ENCODE assay signal across 1 cellular context in the genomic region with DNA sequence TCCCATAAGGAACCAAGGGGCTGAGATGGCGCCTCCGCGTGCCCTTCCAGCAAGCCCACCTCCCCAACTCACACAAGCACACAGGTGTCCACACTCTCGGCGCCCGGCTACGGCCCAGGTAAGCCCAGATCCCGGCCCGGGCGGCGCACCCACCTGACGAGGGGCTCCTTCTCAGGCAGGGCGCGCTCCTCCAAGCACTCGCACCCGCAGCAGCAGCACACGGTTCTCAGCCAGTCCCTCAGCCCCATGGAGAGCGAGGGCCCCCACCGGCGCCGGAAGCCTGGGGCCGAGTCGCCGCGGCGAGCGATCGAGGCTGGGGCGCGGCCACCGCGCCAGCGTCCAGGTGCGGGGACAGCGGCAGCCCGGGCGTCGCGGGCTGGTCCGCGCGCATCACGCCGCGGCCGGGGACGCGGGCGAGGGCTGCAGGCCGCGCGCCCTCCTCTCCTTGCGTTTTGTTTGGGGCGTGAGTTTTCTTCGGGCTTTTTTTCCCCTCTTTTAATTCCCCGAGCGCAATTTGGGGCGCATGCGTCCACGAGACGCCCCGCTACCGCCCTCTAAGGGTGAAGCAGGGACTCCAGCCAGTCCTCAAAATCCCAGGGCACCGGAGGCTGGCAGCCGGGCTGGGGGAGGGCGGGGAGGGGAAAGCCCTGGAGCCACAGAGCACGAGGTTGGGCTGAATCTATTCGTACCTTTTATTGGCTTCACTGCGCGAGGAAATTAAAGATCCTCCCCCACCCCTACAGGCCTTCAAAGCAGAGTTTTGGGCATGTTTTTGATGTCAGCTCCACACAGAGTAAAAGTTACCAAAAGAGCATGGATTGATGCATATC.
TF ChIP-seq lines count a peak whose summit lies in the region.

A gene with protein sequence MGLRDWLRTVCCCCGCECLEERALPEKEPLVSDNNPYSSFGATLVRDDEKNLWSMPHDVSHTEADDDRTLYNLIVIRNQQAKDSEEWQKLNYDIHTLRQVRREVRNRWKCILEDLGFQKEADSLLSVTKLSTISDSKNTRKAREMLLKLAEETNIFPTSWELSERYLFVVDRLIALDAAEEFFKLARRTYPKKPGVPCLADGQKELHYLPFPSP (minus strand): TSS at position 472 of the 830 bp plus-strand sequence. CDS start 224 bp downstream, at position 248.

TF ChIP-seq in HepG2, 621 proteins besides CTCF, POLR2A, EP300 and RAD21 (continued from another document and continues in another):
- TF ChIP-seq, protein P1, sequence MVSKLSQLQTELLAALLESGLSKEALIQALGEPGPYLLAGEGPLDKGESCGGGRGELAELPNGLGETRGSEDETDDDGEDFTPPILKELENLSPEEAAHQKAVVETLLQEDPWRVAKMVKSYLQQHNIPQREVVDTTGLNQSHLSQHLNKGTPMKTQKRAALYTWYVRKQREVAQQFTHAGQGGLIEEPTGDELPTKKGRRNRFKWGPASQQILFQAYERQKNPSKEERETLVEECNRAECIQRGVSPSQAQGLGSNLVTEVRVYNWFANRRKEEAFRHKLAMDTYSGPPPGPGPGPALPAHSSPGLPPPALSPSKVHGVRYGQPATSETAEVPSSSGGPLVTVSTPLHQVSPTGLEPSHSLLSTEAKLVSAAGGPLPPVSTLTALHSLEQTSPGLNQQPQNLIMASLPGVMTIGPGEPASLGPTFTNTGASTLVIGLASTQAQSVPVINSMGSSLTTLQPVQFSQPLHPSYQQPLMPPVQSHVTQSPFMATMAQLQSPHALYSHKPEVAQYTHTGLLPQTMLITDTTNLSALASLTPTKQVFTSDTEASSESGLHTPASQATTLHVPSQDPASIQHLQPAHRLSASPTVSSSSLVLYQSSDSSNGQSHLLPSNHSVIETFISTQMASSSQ (IDR thresholded peaks at IDR 0.05; ENCODE audit: low read depth) = no peak
- TF ChIP-seq, protein P1 (CRISPR knock-in tag; IDR thresholded peaks at IDR 0.05; ENCODE audit: borderline replicate concordance) = peak; percentile 52; the same call in 1 of the 2 replicates
- TF ChIP-seq ZNF296 (CRISPR knock-in tag; conservative IDR thresholded peaks at IDR 0.05) (0 out of 2 replicates have a peak, but pooled peaks have one; percentile 23), MEIS2 (CRISPR knock-in tag; IDR thresholded peaks at IDR 0.05) (no peak; the same call in 1 of the 2 replicates), MYNN (CRISPR knock-in tag; IDR thresholded peaks at IDR 0.05; ENCODE audit: low read depth) (no peak), KLF9 (CRISPR knock-in tag; IDR thresholded peaks at IDR 0.05; ENCODE audit: low read depth) (no peak), CBX1 (IDR thresholded peaks at IDR 0.05; ENCODE audit: low read depth) (no peak), MTA1 (CRISPR knock-in tag; IDR thresholded peaks at IDR 0.05; ENCODE audit: borderline replicate concordance) (peak; percentile 70), SRSF4 (IDR thresholded peaks at IDR 0.05; ENCODE audit: low read depth, low read length, poor library complexity, severe bottlenecking) (no peak), ZNF766 (CRISPR knock-in tag; IDR thresholded peaks at IDR 0.05; ENCODE audit: borderline replicate concordance) (no peak), ZNF24 (IDR thresholded peaks at IDR 0.05) (no peak), ZFY (CRISPR knock-in tag; IDR thresholded peaks at IDR 0.05) (peak; percentile 78), PAWR (CRISPR knock-in tag; IDR thresholded peaks at IDR 0.05; ENCODE audit: borderline replicate concordance) (0 out of 2 replicates have a peak, but pooled peaks have one; percentile 93), ZNF101 (CRISPR knock-in tag; IDR thresholded peaks at IDR 0.05; ENCODE audit: borderline replicate concordance, low read depth) (0 out of 2 replicates have a peak, but pooled peaks have one; percentile 65), ETV5 (CRISPR knock-in tag; IDR thresholded peaks at IDR 0.05; ENCODE audit: borderline replicate concordance) (peak; percentile 69), HIVEP1 (CRISPR knock-in tag; IDR thresholded peaks at IDR 0.05) (0 out of 2 replicates have a peak, but pooled peaks have one; percentile 16), ZNF432 (CRISPR knock-in tag; IDR thresholded peaks at IDR 0.05; ENCODE audit: borderline replicate concordance) (no peak), SALL2 (CRISPR knock-in tag; IDR thresholded peaks at IDR 0.05) (no peak), ZNF34 (CRISPR knock-in tag; IDR thresholded peaks at IDR 0.05; ENCODE audit: borderline replicate concordance) (no peak), CHD2 (IDR thresholded peaks at IDR 0.05; ENCODE audit: low read depth, low read length) (no peak), FOSL2 (CRISPR knock-in tag; IDR thresholded peaks at IDR 0.05) (no peak), ZNF577 (CRISPR knock-in tag; IDR thresholded peaks at IDR 0.05; ENCODE audit: borderline replicate concordance, low read depth) (no peak), KDM4B (CRISPR knock-in tag; IDR thresholded peaks at IDR 0.05) (no peak; the same call in 1 of the 2 replicates), ZFP82 (CRISPR knock-in tag; IDR thresholded peaks at IDR 0.05; ENCODE audit: borderline replicate concordance) (no peak), HCFC1 (IDR thresholded peaks at IDR 0.05; ENCODE audit: low read depth, low read length) (no peak), TOE1 (CRISPR knock-in tag; IDR thresholded peaks at IDR 0.05) (no peak)
- TF ChIP-seq, protein P2, sequence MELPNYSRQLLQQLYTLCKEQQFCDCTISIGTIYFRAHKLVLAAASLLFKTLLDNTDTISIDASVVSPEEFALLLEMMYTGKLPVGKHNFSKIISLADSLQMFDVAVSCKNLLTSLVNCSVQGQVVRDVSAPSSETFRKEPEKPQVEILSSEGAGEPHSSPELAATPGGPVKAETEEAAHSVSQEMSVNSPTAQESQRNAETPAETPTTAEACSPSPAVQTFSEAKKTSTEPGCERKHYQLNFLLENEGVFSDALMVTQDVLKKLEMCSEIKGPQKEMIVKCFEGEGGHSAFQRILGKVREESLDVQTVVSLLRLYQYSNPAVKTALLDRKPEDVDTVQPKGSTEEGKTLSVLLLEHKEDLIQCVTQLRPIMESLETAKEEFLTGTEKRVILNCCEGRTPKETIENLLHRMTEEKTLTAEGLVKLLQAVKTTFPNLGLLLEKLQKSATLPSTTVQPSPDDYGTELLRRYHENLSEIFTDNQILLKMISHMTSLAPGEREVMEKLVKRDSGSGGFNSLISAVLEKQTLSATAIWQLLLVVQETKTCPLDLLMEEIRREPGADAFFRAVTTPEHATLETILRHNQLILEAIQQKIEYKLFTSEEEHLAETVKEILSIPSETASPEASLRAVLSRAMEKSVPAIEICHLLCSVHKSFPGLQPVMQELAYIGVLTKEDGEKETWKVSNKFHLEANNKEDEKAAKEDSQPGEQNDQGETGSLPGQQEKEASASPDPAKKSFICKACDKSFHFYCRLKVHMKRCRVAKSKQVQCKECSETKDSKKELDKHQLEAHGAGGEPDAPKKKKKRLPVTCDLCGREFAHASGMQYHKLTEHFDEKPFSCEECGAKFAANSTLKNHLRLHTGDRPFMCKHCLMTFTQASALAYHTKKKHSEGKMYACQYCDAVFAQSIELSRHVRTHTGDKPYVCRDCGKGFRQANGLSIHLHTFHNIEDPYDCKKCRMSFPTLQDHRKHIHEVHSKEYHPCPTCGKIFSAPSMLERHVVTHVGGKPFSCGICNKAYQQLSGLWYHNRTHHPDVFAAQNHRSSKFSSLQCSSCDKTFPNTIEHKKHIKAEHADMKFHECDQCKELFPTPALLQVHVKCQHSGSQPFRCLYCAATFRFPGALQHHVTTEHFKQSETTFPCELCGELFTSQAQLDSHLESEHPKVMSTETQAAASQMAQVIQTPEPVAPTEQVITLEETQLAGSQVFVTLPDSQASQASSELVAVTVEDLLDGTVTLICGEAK (IDR thresholded peaks at IDR 0.05) = no peak
- TF ChIP-seq, protein P2 (CRISPR knock-in tag; IDR thresholded peaks at IDR 0.05) = peak; percentile 47; the same call in 1 of the 2 replicates
- TF ChIP-seq, protein P3, sequence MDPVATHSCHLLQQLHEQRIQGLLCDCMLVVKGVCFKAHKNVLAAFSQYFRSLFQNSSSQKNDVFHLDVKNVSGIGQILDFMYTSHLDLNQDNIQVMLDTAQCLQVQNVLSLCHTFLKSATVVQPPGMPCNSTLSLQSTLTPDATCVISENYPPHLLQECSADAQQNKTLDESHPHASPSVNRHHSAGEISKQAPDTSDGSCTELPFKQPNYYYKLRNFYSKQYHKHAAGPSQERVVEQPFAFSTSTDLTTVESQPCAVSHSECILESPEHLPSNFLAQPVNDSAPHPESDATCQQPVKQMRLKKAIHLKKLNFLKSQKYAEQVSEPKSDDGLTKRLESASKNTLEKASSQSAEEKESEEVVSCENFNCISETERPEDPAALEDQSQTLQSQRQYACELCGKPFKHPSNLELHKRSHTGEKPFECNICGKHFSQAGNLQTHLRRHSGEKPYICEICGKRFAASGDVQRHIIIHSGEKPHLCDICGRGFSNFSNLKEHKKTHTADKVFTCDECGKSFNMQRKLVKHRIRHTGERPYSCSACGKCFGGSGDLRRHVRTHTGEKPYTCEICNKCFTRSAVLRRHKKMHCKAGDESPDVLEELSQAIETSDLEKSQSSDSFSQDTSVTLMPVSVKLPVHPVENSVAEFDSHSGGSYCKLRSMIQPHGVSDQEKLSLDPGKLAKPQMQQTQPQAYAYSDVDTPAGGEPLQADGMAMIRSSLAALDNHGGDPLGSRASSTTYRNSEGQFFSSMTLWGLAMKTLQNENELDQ (CRISPR knock-in tag; IDR thresholded peaks at IDR 0.05; ENCODE audit: borderline replicate concordance) = no peak
- TF ChIP-seq, protein P4, sequence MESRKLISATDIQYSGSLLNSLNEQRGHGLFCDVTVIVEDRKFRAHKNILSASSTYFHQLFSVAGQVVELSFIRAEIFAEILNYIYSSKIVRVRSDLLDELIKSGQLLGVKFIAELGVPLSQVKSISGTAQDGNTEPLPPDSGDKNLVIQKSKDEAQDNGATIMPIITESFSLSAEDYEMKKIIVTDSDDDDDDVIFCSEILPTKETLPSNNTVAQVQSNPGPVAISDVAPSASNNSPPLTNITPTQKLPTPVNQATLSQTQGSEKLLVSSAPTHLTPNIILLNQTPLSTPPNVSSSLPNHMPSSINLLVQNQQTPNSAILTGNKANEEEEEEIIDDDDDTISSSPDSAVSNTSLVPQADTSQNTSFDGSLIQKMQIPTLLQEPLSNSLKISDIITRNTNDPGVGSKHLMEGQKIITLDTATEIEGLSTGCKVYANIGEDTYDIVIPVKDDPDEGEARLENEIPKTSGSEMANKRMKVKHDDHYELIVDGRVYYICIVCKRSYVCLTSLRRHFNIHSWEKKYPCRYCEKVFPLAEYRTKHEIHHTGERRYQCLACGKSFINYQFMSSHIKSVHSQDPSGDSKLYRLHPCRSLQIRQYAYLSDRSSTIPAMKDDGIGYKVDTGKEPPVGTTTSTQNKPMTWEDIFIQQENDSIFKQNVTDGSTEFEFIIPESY (CRISPR knock-in tag; IDR thresholded peaks at IDR 0.05) = no peak
- TF ChIP-seq, protein P5, sequence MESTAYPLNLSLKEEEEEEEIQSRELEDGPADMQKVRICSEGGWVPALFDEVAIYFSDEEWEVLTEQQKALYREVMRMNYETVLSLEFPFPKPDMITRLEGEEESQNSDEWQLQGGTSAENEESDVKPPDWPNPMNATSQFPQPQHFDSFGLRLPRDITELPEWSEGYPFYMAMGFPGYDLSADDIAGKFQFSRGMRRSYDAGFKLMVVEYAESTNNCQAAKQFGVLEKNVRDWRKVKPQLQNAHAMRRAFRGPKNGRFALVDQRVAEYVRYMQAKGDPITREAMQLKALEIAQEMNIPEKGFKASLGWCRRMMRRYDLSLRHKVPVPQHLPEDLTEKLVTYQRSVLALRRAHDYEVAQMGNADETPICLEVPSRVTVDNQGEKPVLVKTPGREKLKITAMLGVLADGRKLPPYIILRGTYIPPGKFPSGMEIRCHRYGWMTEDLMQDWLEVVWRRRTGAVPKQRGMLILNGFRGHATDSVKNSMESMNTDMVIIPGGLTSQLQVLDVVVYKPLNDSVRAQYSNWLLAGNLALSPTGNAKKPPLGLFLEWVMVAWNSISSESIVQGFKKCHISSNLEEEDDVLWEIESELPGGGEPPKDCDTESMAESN (CRISPR knock-in tag; conservative IDR thresholded peaks at IDR 0.05) = 0 out of 2 replicates have a peak, but pooled peaks have one; percentile 30
- TF ChIP-seq, protein P6, sequence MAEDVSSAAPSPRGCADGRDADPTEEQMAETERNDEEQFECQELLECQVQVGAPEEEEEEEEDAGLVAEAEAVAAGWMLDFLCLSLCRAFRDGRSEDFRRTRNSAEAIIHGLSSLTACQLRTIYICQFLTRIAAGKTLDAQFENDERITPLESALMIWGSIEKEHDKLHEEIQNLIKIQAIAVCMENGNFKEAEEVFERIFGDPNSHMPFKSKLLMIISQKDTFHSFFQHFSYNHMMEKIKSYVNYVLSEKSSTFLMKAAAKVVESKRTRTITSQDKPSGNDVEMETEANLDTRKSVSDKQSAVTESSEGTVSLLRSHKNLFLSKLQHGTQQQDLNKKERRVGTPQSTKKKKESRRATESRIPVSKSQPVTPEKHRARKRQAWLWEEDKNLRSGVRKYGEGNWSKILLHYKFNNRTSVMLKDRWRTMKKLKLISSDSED (CRISPR knock-in tag; IDR thresholded peaks at IDR 0.05) = no peak
